In genomic region chr22:50621948-50622722, GRCh38 we compare ENCODE assay signal across 8 cellular contexts. TPM values are rescaled to one million over a fixed set of nuclear protein-coding genes. Genes with fewer than 3 reads are reported as not detected.
DNase-seq lines count a peak whose midpoint lies in the region; ATAC-seq, FAIRE-seq and TF ChIP-seq lines count a peak whose summit lies in the region.

No MANE protein-coding gene starts in this region.

- TF ChIP-seq POLR2A in HCT116 (IDR thresholded peaks at IDR 0.05; ENCODE audit: borderline replicate concordance, extremely low read depth, insufficient read depth, insufficient read length): no peak

- DNase-seq in CD14-positive monocyte (ENCODE audit: low spot score): no peak
- no peak for DNase-seq in HCT116 (ENCODE audit: low read depth, low spot score)
- peak; percentile 51 for DNase-seq in activated CD4-positive, alpha-beta memory T cell treated with anti-CD3 and anti-CD28 coated beads, Interleukin-2, amount 10 ng/mL, durations not matched to agents 7 days and 5 days
- DNase-seq in upper lobe of right lung: peak; percentile 62
- no peak for DNase-seq in SIG-M5 treated with dmso at 0.1 percent for 504 hours (lab: John Stamatoyannopoulos, UW; ENCODE audit: unreplicated experiment)
- DNase-seq in activated CD4-positive, CD25-positive, alpha-beta regulatory T cell (lab: John Stamatoyannopoulos, UW): no peak

- peak overlapping the region; percentile 63 to 86 (median 76) for H3K27ac Mint-ChIP-seq in CD14-positive monocyte
- H3K27ac Mint-ChIP-seq in activated CD4-positive, alpha-beta memory T cell treated with anti-CD3 and anti-CD28 coated beads, Interleukin-2, amount 10 ng/mL, durations not matched to agents 7 days and 5 days: peak overlapping the region; percentile 99

- RAD21 ChIA-PET in HCT116 (lab: Charles Lee; ENCODE audit: low non-redundant PET in 1 of 2, low total read pairs in 2 of 2, uncharacterized antibody in 2 of 2, unreplicated experiment in 2 of 2): no interaction called here

- no peak overlapping the region for H2AFZ ChIP-seq in HCT116 (ENCODE audit: low read depth, low read length, poor library complexity, severe bottlenecking)

- H3K27me3 ChIP-seq in HCT116 (ENCODE audit: insufficient read depth, low read length) (peaks cover 6% of the 10 kb centered on the region; the same call in 1 of the 2 replicates), upper lobe of right lung (no peaks in the 10 kb centered on the region)

- TF ChIP-seq CTCF in CD14-positive monocyte (IDR thresholded peaks at IDR 0.05) (peak; percentile 21), HCT116 (IDR thresholded peaks at IDR 0.05 in 2 of 3, conservative IDR thresholded peaks at IDR 0.05 in 1 of 3; ENCODE audit: borderline replicate concordance in 1 of 3, insufficient read depth in 1 of 3, low read depth in 2 of 3, low read length in 2 of 3) (peak; percentile 9 to 35 (median 34); a peak in 3 of 6 replicates), upper lobe of right lung (IDR thresholded peaks at IDR 0.05) (peak; percentile 25)

- intact Hi-C loops in CD14-positive monocyte (cut with micrococcal nuclease): loop anchor here (5.0 kb wide), 4 partner anchors 60 to 370 kb away; partner anchors contain the start of genes HDAC10 (in 1 of the 2), SCO2 (in 1 of the 2) and SYCE3 (in 1 of the 2)
- intact Hi-C loops in HCT116 (cut with micrococcal nuclease): loop anchor here (5.0 kb wide), 1 partner anchor 90 kb away; the partner anchor contains the start of gene TYMP
- intact Hi-C loops in upper lobe of right lung (cut with DNase I): no loop called here

- H3K27ac ChIP-seq in HCT116 (ENCODE audit: low read depth, low read length) (peak overlapping the region; percentile 3; the same call in 1 of the 2 replicates), upper lobe of right lung (peak overlapping the region; percentile 63)

- peaks cover 11 to 25% of the 10 kb centered on the region in 2 donors for H3K36me3 Mint-ChIP-seq in CD14-positive monocyte
- H3K36me3 Mint-ChIP-seq in activated CD4-positive, alpha-beta memory T cell treated with anti-CD3 and anti-CD28 coated beads, Interleukin-2, amount 10 ng/mL, durations not matched to agents 7 days and 5 days (ENCODE audit: low read depth): peaks cover 12% of the 10 kb centered on the region

- POLR2A ChIA-PET in HCT116 (lab: Charles Lee): no interaction called here
- POLR2A ChIA-PET in activated CD4-positive, alpha-beta memory T cell treated with anti-CD3 and anti-CD28 coated beads, Interleukin-2, amount 10 ng/mL, durations not matched to agents 7 days and 5 days (lab: Charles Lee): interaction anchor here (1.2 to 5.5 kb wide), 19 partner anchors 7 to 431 kb away, joined by 4 to 117 read pairs (median 15); partner anchors contain the start of genes CHKB, KLHDC7B, LMF2 and NCAPH2

- peaks cover 5 to 10% (median 5%) of the 10 kb centered on the region in 3 donors for H3K27me3 Mint-ChIP-seq in CD14-positive monocyte (ENCODE audit: low read depth in 3 of 3)
- H3K27me3 Mint-ChIP-seq in activated CD4-positive, alpha-beta memory T cell treated with anti-CD3 and anti-CD28 coated beads, Interleukin-2, amount 10 ng/mL, durations not matched to agents 7 days and 5 days: no peaks in the 10 kb centered on the region

- no peaks in the 10 kb centered on the region for H4K20me1 ChIP-seq in HCT116 (ENCODE audit: insufficient read depth)

- H3K4me2 ChIP-seq in HCT116 (ENCODE audit: low read length): peak overlapping the region; percentile 22

- H3K9me2 ChIP-seq in HCT116 (ENCODE audit: insufficient read depth): no peaks in the 10 kb centered on the region

- BruUV-seq in HCT116 (replicated peaks; lab: Mats Ljungman, UMichigan): no TSS peak

- H3K9ac ChIP-seq in HCT116 (ENCODE audit: low read length): no peak overlapping the region

- H3K79me2 ChIP-seq in HCT116 (ENCODE audit: insufficient read depth, low read length): no peaks in the 10 kb centered on the region

- peak; percentile 49 for FAIRE-seq in islet of Langerhans (lab: Jason Lieb, UNC)

- H3K9me3 ChIP-seq in HCT116 (ENCODE audit: control insufficient read depth in 1 of 2, insufficient read depth in 1 of 2, low read depth in 1 of 2, low read length in 2 of 2) (no peaks in the 10 kb centered on the region), upper lobe of right lung (no peaks in the 10 kb centered on the region)

- TF ChIP-seq RAD21 in HCT116 (IDR thresholded peaks at IDR 0.05; ENCODE audit: low read depth): no peak

- H3K4me3 ChIP-seq in HCT116 (replicated peaks in 1 of 2; ENCODE audit: low read depth in 1 of 2, low read length in 2 of 2): no peak overlapping the region
- peak overlapping the region; percentile 40 for H3K4me3 ChIP-seq in upper lobe of right lung

- H3K36me3 ChIP-seq in HCT116 (ENCODE audit: control insufficient read depth in 1 of 2, insufficient read depth in 2 of 2, low read length in 2 of 2) (no peaks in the 10 kb centered on the region), upper lobe of right lung (no peaks in the 10 kb centered on the region)

- H3K4me1 Mint-ChIP-seq in CD14-positive monocyte: peaks cover 42% of the 10 kb centered on the region
- H3K4me1 Mint-ChIP-seq in activated CD4-positive, alpha-beta memory T cell treated with anti-CD3 and anti-CD28 coated beads, Interleukin-2, amount 10 ng/mL, durations not matched to agents 7 days and 5 days: peaks cover 43% of the 10 kb centered on the region

- H3K4me1 ChIP-seq in HCT116 (ENCODE audit: control insufficient read depth in 1 of 2, insufficient read depth in 2 of 2, low read length in 2 of 2) (peaks cover 7 to 41% of the 10 kb centered on the region in 2 experiments; a peak in 3 of 4 replicates), upper lobe of right lung (peaks cover 27% of the 10 kb centered on the region)

- ATAC-seq in HCT116 (no peak), upper lobe of right lung (no peak), HG02885 (IDR thresholded peaks at IDR 0.05; ENCODE audit: poor library complexity, unreplicated experiment) (no peak)

- peak overlapping the region; percentile 52 to 63 for H3K4me3 Mint-ChIP-seq in CD14-positive monocyte
- H3K4me3 Mint-ChIP-seq in activated CD4-positive, alpha-beta memory T cell treated with anti-CD3 and anti-CD28 coated beads, Interleukin-2, amount 10 ng/mL, durations not matched to agents 7 days and 5 days: peak overlapping the region; percentile 82

- CTCF ChIA-PET in HCT116 (lab: Charles Lee): interaction anchor here (0.7 to 2.3 kb wide), 3 partner anchors 47 to 97 kb away, joined by 3 to 16 read pairs (median 11); partner anchors contain the start of gene SCO2
- CTCF ChIA-PET in activated CD4-positive, alpha-beta memory T cell treated with anti-CD3 and anti-CD28 coated beads, Interleukin-2, amount 10 ng/mL, durations not matched to agents 7 days and 5 days (lab: Charles Lee): interaction anchor here (0.7 to 4.9 kb wide), 18 partner anchors 39 to 380 kb away, joined by 3 to 76 read pairs (median 12); partner anchors contain the start of genes CHKB, KLHDC7B, LMF2 and NCAPH2

- peaks cover 0 to 4% (median 0%) of the 10 kb centered on the region in 7 donors for H3K9me3 Mint-ChIP-seq in CD14-positive monocyte
- no peaks in the 10 kb centered on the region for H3K9me3 Mint-ChIP-seq in activated CD4-positive, alpha-beta memory T cell treated with anti-CD3 and anti-CD28 coated beads, Interleukin-2, amount 10 ng/mL, durations not matched to agents 7 days and 5 days

TF ChIP-seq in HCT116, 20 proteins besides CTCF, POLR2A, EP300 and RAD21 (continues in another document):
- TF ChIP-seq ZFX (IDR thresholded peaks at IDR 0.05) (no peak), SIN3A (IDR thresholded peaks at IDR 0.05; ENCODE audit: low read depth) (no peak), ZNF274 (IDR thresholded peaks at IDR 0.05; ENCODE audit: low read depth, low read length) (no peak)

RNA-seq across cellular contexts. Expression of gene ARSA, which starts 5.8 kb away (rescaled TPM):
- polyA plus RNA-seq in CD14-positive monocyte: 10 to 100 TPM; 11.9 to 12.1 TPM
- total RNA-seq in HCT116 (2021; ENCODE audit: unreplicated experiment) (16.4 TPM), upper lobe of right lung (46.4 TPM)
- 8.0 and 10.3 TPM in 2 replicates for polyA plus RNA-seq in HCT116 (2012)
- total RNA-seq in activated CD4-positive, alpha-beta memory T cell treated with anti-CD3 and anti-CD28 coated beads, Interleukin-2, amount 10 ng/mL, durations not matched to agents 7 days and 5 days: 10 to 100 TPM; 63.1 to 65.0 TPM

RNA-seq across cellular contexts. Expression of gene MAPK8IP2, which starts 21.5 kb away (rescaled TPM):
- not detected for polyA plus RNA-seq in CD14-positive monocyte
- total RNA-seq in HCT116 (2021; ENCODE audit: unreplicated experiment) (6.4 TPM), upper lobe of right lung (2.6 TPM)
- 2.1 and 2.6 TPM in 2 replicates for polyA plus RNA-seq in HCT116 (2012)
- under 1 TPM; 0.15 to 0.18 TPM for total RNA-seq in activated CD4-positive, alpha-beta memory T cell treated with anti-CD3 and anti-CD28 coated beads, Interleukin-2, amount 10 ng/mL, durations not matched to agents 7 days and 5 days

RNA-seq across cellular contexts. Expression of gene CHKB, which starts 39.5 kb away (rescaled TPM):
- 10 to 100 TPM; 29.1 to 31.3 TPM for polyA plus RNA-seq in CD14-positive monocyte
- total RNA-seq in HCT116 (2021; ENCODE audit: unreplicated experiment) (55.1 TPM), upper lobe of right lung (66.7 TPM)
- 35.5 and 42.0 TPM in 2 replicates for polyA plus RNA-seq in HCT116 (2012)
- total RNA-seq in activated CD4-positive, alpha-beta memory T cell treated with anti-CD3 and anti-CD28 coated beads, Interleukin-2, amount 10 ng/mL, durations not matched to agents 7 days and 5 days: 100 to 1,000 TPM; 101 to 111 TPM

RNA-seq across cellular contexts. Expression of gene CPT1B, which starts 43.9 kb away (rescaled TPM):
- under 1 TPM in 1 of 2 donors, not detected in 1; 0.18 TPM for polyA plus RNA-seq in CD14-positive monocyte
- total RNA-seq in HCT116 (2021; ENCODE audit: unreplicated experiment): 35.1 TPM
- 23.4 and 28.1 TPM in 2 replicates for polyA plus RNA-seq in HCT116 (2012)
- total RNA-seq in activated CD4-positive, alpha-beta memory T cell treated with anti-CD3 and anti-CD28 coated beads, Interleukin-2, amount 10 ng/mL, durations not matched to agents 7 days and 5 days: 10 to 100 TPM; 60.8 to 60.9 TPM
- total RNA-seq in upper lobe of right lung: 12.7 TPM

RNA-seq across cellular contexts. Expression of gene SHANK3, which starts 50.5 kb away (rescaled TPM):
- not detected for polyA plus RNA-seq in CD14-positive monocyte
- total RNA-seq in HCT116 (2021; ENCODE audit: unreplicated experiment) (16.0 TPM), upper lobe of right lung (59.9 TPM)
- 7.2 and 7.3 TPM in 2 replicates for polyA plus RNA-seq in HCT116 (2012)
- under 1 TPM in 1 of 2 experiments, not detected in 1; 0.08 TPM for total RNA-seq in activated CD4-positive, alpha-beta memory T cell treated with anti-CD3 and anti-CD28 coated beads, Interleukin-2, amount 10 ng/mL, durations not matched to agents 7 days and 5 days

Comparison
In these comparisons a context has a peak if more than half of its experiments do, and no peak if none do; other contexts are left out.
1. DNase-seq: peak in activated CD4-positive, alpha-beta memory T cell treated with anti-CD3 and anti-CD28 coated beads, Interleukin-2, amount 10 ng/mL, durations not matched to agents 7 days and 5 days (single experiment) and upper lobe of right lung (single experiment); none in CD14-positive monocyte (single experiment), HCT116 (single experiment), SIG-M5 treated with dmso at 0.1 percent for 504 hours (single experiment) and activated CD4-positive, CD25-positive, alpha-beta regulatory T cell (0 of 4).
2. Peak in every context shown above with its lines, with median percentiles within 50 percentile points of each other: CTCF ChIP-seq.